In the genomic region with DNA sequence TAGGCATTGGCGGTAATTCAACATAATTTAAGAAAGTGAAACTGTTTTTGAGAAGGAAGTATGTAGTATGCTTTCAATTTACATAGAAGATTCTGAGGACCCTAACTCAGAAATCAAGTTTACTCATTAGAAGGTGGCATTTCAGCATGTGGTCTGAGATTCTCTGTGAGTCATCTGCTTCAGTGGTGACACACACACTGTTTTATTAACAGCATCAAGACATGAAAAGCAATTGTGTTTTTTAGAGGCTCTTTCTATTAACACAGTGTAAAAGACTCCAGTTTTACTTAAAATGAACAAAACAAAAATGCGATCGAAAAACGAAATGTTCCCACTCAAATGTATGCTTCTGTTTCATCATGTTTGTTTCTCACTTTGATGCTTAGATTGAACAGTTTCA, we compare ENCODE assay signal across 1 cellular context.
TF ChIP-seq lines count a peak whose summit lies in the region.

No MANE protein-coding gene starts in this region.

TF ChIP-seq in IMR-90, 13 proteins besides CTCF, POLR2A, EP300 and RAD21 (continued from another document):
- TF ChIP-seq SMC3 (IDR thresholded peaks at IDR 0.05; ENCODE audit: low read depth, low read length): no peak
- TF ChIP-seq, protein P1, sequence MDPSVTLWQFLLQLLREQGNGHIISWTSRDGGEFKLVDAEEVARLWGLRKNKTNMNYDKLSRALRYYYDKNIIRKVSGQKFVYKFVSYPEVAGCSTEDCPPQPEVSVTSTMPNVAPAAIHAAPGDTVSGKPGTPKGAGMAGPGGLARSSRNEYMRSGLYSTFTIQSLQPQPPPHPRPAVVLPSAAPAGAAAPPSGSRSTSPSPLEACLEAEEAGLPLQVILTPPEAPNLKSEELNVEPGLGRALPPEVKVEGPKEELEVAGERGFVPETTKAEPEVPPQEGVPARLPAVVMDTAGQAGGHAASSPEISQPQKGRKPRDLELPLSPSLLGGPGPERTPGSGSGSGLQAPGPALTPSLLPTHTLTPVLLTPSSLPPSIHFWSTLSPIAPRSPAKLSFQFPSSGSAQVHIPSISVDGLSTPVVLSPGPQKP (IDR thresholded peaks at IDR 0.05; ENCODE audit: borderline replicate concordance, low read depth, low read length): no peak
- TF ChIP-seq MAFK (IDR thresholded peaks at IDR 0.05; ENCODE audit: low read depth, low read length): no peak
- TF ChIP-seq BHLHE40 (IDR thresholded peaks at IDR 0.05; ENCODE audit: low read depth, low read length): no peak
TF ChIP-seq in IMR-90: peak in this region for 0.
